In the genomic region with DNA sequence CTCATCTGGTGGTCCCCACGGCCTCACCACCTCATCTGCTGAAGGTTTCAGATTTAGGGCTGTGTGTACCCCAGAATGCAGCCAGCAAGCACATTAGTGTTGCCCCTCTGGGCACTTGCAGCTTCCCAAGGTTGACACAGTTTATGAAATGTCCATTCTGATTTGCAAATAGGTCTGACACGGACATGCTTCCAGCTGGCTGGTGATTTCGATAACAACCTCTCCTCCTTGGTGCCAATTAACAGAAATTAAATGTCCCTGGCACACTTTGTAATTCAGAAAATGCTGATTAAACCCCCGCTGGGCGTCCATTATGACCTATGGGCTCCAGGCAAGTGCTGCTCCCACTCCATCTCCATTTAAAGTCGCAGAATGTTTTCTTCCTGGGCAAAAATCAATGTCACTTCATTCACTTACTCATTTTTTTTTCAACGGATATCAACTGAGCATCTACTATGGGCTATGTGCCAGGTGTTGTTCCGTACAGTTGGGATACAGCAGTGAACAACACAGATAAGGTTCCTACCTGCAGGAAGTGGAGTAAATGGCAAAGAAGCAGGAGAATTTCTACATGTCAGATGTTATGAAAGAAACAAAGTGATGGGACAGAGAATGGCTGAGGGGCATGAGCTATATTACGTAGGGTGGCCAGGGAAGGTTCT, we compare ENCODE assay signal across 26 cellular contexts. TPM values are rescaled to one million over a fixed set of nuclear protein-coding genes. Genes with fewer than 3 reads are reported as not detected.
DNase-seq lines count a peak whose midpoint lies in the region; TF ChIP-seq lines count a peak whose summit lies in the region.
"Had no signal": no experiment of that assay in that cellular context is flagged by ENCODE, and none has a peak within 500 bp of the region (broad histone marks: within the 10 kb centered on the region; RNA-seq: fewer than 3 reads in every experiment).

No MANE protein-coding gene starts in this region.

- peaks cover 3% of the 10 kb centered on the region for H3K27me3 Mint-ChIP-seq in type B pancreatic cell

- H3K9me3 ChIP-seq in endocrine pancreas (ENCODE audit: control insufficient read depth, low read length) (no peaks in the 10 kb centered on the region), iPS-18c (ENCODE audit: control insufficient read depth, insufficient read depth, low read length) (no peaks in the 10 kb centered on the region), SJCRH30 (replicated peaks) (no peaks in the 10 kb centered on the region)
- H3K9me3 ChIP-seq: Caco-2, MG63, right lobe of liver, suprapubic skin, vagina had no signal

- H3K9me3 Mint-ChIP-seq in type B pancreatic cell: no peaks in the 10 kb centered on the region
- H3K9me3 Mint-ChIP-seq: activated naive CD8-positive, alpha-beta T cell treated with anti-CD3 and anti-CD28 coated beads for 36 hours; activated T-helper 1 cell treated with anti-CD3 and anti-CD28 coated beads, Interleukin-12 subunit alpha, Interleukin-12 subunit beta, Interleukin-2, Interleukin-4 antibody, amounts not matched to agents 30 ng/mL and 10 ng/mL and 1 ng/mL, durations not matched to agents 14 hours and 24 hours and 36 hours; IgD-negative memory B cell had no signal

- peak overlapping the region; percentile 35 for H3K4me3 ChIP-seq in endocrine pancreas (ENCODE audit: control insufficient read depth, insufficient read depth, low read length)
- H3K4me3 ChIP-seq in iPS-18c (ENCODE audit: insufficient read depth, low read depth, low read length): peak overlapping the region; percentile 10; the same call in 1 of the 2 replicates
- no peak overlapping the region for H3K4me3 ChIP-seq in SJCRH30
- H3K4me3 ChIP-seq: lung, MG63, right lobe of liver, suprapubic skin, vagina had no signal

- TF ChIP-seq CTCF in type B pancreatic cell (conservative IDR thresholded peaks at IDR 0.05): no peak

- H3K36me3 Mint-ChIP-seq in type B pancreatic cell: no peaks in the 10 kb centered on the region
- H3K36me3 Mint-ChIP-seq: activated CD8-positive, alpha-beta memory T cell treated with anti-CD3 and anti-CD28 coated beads, Interleukin-2, amount 10 ng/mL, durations not matched to agents 7 days and 5 days; activated naive CD8-positive, alpha-beta T cell treated with anti-CD3 and anti-CD28 coated beads for 36 hours; IgD-negative memory B cell had no signal

- no peak overlapping the region for H3K9ac ChIP-seq in endocrine pancreas (ENCODE audit: control insufficient read depth, insufficient read depth, low read length)

- peak overlapping the region; percentile 69 for H3K4me3 Mint-ChIP-seq in type B pancreatic cell
- H3K4me3 Mint-ChIP-seq: activated CD4-positive, alpha-beta T cell treated with anti-CD3 and anti-CD28 coated beads for 36 hours; activated CD8-positive, alpha-beta memory T cell treated with anti-CD3 and anti-CD28 coated beads, Interleukin-2, amount 10 ng/mL, durations not matched to agents 7 days and 5 days; activated naive CD8-positive, alpha-beta T cell treated with anti-CD3 and anti-CD28 coated beads for 36 hours; activated T-helper 1 cell treated with anti-CD3 and anti-CD28 coated beads, Interleukin-12 subunit alpha, Interleukin-12 subunit beta, Interleukin-2, Interleukin-4 antibody, amounts not matched to agents 30 ng/mL and 10 ng/mL and 1 ng/mL, durations not matched to agents 14 hours and 24 hours and 36 hours; B cell; IgD-negative memory B cell had no signal

- no peaks in the 10 kb centered on the region for H3K36me3 ChIP-seq in endocrine pancreas (ENCODE audit: control insufficient read depth, insufficient read depth, low read length)
- H3K36me3 ChIP-seq in SJCRH30: no peaks in the 10 kb centered on the region
- H3K36me3 ChIP-seq: MG63, right lobe of liver, suprapubic skin, vagina had no signal

- peaks cover 10% of the 10 kb centered on the region for H3K4me1 Mint-ChIP-seq in type B pancreatic cell (ENCODE audit: unreplicated experiment)
- H3K4me1 Mint-ChIP-seq: activated CD4-positive, alpha-beta T cell treated with anti-CD3 and anti-CD28 coated beads for 36 hours; activated naive CD8-positive, alpha-beta T cell treated with anti-CD3 and anti-CD28 coated beads for 36 hours; B cell; IgD-negative memory B cell had no signal

- peak overlapping the region; percentile 42 for H3K27ac Mint-ChIP-seq in type B pancreatic cell
- H3K27ac Mint-ChIP-seq: activated CD4-positive, alpha-beta T cell treated with anti-CD3 and anti-CD28 coated beads for 36 hours; activated CD8-positive, alpha-beta memory T cell treated with anti-CD3 and anti-CD28 coated beads, Interleukin-2, amount 10 ng/mL, durations not matched to agents 7 days and 5 days; activated naive CD8-positive, alpha-beta T cell treated with anti-CD3 and anti-CD28 coated beads for 36 hours; activated T-helper 1 cell treated with anti-CD3 and anti-CD28 coated beads, Interleukin-12 subunit alpha, Interleukin-12 subunit beta, Interleukin-2, Interleukin-4 antibody, amounts not matched to agents 30 ng/mL and 10 ng/mL and 1 ng/mL, durations not matched to agents 14 hours and 24 hours and 36 hours; B cell; IgD-negative memory B cell had no signal

- no peak overlapping the region for H3K27ac ChIP-seq in SJCRH30
- H3K27ac ChIP-seq: HL-60, right lobe of liver, suprapubic skin, vagina had no signal

- DNase-seq in NCI-H345 (lab: John Stamatoyannopoulos, UW) (peak; percentile 12), NCI-H345 treated with DMSO at 0.1 percent for 48 hours (lab: John Stamatoyannopoulos, UW; ENCODE audit: unreplicated experiment) (no peak), type B pancreatic cell (ENCODE audit: extremely low spot score, unreplicated experiment) (no peak), amygdala (lab: John Stamatoyannopoulos, UW) (no peak), SJCRH30 (no peak), DMS 273 (lab: John Stamatoyannopoulos, UW; ENCODE audit: unreplicated experiment) (no peak)
- DNase-seq: activated CD4-positive, alpha-beta T cell treated with anti-CD3 and anti-CD28 coated beads for 36 hours; activated CD8-positive, alpha-beta memory T cell treated with anti-CD3 and anti-CD28 coated beads, Interleukin-2, amount 10 ng/mL, durations not matched to agents 7 days and 5 days; activated naive CD8-positive, alpha-beta T cell treated with anti-CD3 and anti-CD28 coated beads for 36 hours; Caco-2; effector memory CD4-positive, alpha-beta T cell; MG63; NCI-H187; NCI-H446 treated with DMSO at 0.1 percent for 48 hours; occipital lobe; right lobe of liver had no signal

- H3K27me3 ChIP-seq in endocrine pancreas (ENCODE audit: control insufficient read depth, insufficient read depth, low read length) (no peaks in the 10 kb centered on the region), SJCRH30 (no peaks in the 10 kb centered on the region)
- H3K27me3 ChIP-seq: right lobe of liver, vagina had no signal

- H3K4me1 ChIP-seq in endocrine pancreas (ENCODE audit: control insufficient read depth, insufficient read depth, low read length): no peaks in the 10 kb centered on the region
- H3K4me1 ChIP-seq in SJCRH30: no peaks in the 10 kb centered on the region
- H3K4me1 ChIP-seq: Caco-2, right lobe of liver, vagina had no signal

RNA-seq across cellular contexts. Expression of a gene that starts 32.0 kb away (rescaled TPM):
- total RNA-seq in type B pancreatic cell (ENCODE audit: low replicate concordance): 0.95 and 2.4 TPM in 2 replicates
- total RNA-seq in SJCRH30 (2014; rRNA removed; shearing (Covaris generic)): 0.33 TPM in 1 of 2 replicates, not detected in the other
- total RNA-seq: glomerular endothelial cell, occipital lobe, right lobe of liver, suprapubic skin, vagina had no signal
